1 cellular context compared by ENCODE assay signal in the genomic region with DNA sequence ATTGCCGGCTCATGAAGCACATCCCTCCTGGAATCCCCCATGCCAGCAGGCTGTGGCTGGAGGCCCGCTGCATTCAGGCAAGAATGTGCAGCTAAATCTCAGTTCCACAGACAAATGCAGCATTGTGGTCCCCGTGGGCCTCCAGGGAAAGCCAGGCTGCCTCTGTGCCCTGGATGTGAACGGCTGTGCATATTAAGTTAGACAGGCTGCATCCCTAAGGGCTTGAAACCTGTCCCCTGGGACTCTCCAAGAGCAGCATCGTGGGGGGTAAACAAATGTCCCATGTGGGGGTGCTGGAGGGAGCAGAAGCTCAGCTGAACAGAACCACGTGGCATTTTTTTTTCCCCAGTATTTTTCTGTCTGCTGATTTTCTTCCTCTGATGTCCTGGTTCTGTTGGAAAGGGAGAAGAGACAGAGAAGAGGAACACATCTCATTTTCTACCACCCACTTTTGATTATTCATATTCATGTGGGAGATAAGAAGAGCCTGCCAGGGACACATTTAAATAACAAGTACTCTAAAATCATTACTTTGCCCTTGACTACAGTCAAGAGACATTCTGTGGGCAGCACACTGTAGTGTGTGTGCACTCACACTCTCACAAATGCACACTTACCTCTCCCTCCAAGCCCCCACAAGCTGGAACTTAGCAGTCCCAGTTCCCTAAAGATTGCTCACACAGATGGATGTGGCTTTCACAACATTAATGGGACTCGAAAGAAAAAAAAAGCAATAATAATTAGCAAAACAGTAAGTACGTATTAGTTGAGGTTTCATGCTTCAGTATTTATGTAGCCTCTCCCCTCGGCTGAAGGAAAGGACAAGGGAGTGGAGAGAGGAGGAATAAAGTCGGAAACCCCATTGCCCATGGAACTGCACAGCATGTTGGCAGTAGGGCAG.
TF ChIP-seq lines count a peak whose summit lies in the region.

No MANE protein-coding gene starts in this region.

TF ChIP-seq in SK-N-SH treated with all-trans-retinoic acid at 6 μM for 48 hours, 23 proteins besides CTCF, POLR2A, EP300 and RAD21 (continued from another document):
- TF ChIP-seq, protein P1, sequence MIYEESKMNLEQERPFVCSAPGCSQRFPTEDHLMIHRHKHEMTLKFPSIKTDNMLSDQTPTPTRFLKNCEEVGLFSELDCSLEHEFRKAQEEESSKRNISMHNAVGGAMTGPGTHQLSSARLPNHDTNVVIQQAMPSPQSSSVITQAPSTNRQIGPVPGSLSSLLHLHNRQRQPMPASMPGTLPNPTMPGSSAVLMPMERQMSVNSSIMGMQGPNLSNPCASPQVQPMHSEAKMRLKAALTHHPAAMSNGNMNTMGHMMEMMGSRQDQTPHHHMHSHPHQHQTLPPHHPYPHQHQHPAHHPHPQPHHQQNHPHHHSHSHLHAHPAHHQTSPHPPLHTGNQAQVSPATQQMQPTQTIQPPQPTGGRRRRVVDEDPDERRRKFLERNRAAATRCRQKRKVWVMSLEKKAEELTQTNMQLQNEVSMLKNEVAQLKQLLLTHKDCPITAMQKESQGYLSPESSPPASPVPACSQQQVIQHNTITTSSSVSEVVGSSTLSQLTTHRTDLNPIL (CRISPR knock-in tag; IDR thresholded peaks at IDR 0.05; ENCODE audit: low read depth), result no peak
- no peak for TF ChIP-seq ZFP30 (CRISPR knock-in tag; IDR thresholded peaks at IDR 0.05)
- TF ChIP-seq, protein P2, sequence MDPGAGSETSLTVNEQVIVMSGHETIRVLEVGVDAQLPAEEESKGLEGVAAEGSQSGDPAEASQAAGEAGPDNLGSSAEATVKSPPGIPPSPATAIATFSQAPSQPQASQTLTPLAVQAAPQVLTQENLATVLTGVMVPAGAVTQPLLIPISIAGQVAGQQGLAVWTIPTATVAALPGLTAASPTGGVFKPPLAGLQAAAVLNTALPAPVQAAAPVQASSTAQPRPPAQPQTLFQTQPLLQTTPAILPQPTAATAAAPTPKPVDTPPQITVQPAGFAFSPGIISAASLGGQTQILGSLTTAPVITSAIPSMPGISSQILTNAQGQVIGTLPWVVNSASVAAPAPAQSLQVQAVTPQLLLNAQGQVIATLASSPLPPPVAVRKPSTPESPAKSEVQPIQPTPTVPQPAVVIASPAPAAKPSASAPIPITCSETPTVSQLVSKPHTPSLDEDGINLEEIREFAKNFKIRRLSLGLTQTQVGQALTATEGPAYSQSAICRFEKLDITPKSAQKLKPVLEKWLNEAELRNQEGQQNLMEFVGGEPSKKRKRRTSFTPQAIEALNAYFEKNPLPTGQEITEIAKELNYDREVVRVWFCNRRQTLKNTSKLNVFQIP (CRISPR knock-in tag; IDR thresholded peaks at IDR 0.05; ENCODE audit: borderline replicate concordance, low read depth), result no peak
- no peak for TF ChIP-seq ZC3H10 (CRISPR knock-in tag; IDR thresholded peaks at IDR 0.05)
- no peak for TF ChIP-seq ARNTL (CRISPR knock-in tag; IDR thresholded peaks at IDR 0.05; ENCODE audit: borderline replicate concordance, low read depth)
- TF ChIP-seq ZNF8 (CRISPR knock-in tag; IDR thresholded peaks at IDR 0.05), result no peak
- no peak for TF ChIP-seq BACH2 (CRISPR knock-in tag; IDR thresholded peaks at IDR 0.05; ENCODE audit: borderline replicate concordance)
- TF ChIP-seq ISL1 (CRISPR knock-in tag; IDR thresholded peaks at IDR 0.05), result no peak
- no peak for TF ChIP-seq ZNF70 (CRISPR knock-in tag; IDR thresholded peaks at IDR 0.05)
- TF ChIP-seq CSDC2 (CRISPR knock-in tag; IDR thresholded peaks at IDR 0.05), result no peak
- TF ChIP-seq ZNF565 (CRISPR knock-in tag; conservative IDR thresholded peaks at IDR 0.05; ENCODE audit: low read depth), result no peak
- TF ChIP-seq TCF4 (CRISPR knock-in tag; IDR thresholded peaks at IDR 0.05; ENCODE audit: borderline replicate concordance), result no peak
- TF ChIP-seq ZFP3 (CRISPR knock-in tag; IDR thresholded peaks at IDR 0.05), result no peak
- no peak for TF ChIP-seq TOX (CRISPR knock-in tag; IDR thresholded peaks at IDR 0.05; ENCODE audit: borderline replicate concordance)
- no peak for TF ChIP-seq GLIS3 (CRISPR knock-in tag; IDR thresholded peaks at IDR 0.05)
TF ChIP-seq in SK-N-SH treated with all-trans-retinoic acid at 6 μM for 48 hours: peak in this region for 0.
